In genomic region chr20:33653218-33653899, GRCh38 we compare ENCODE assay signal across 8 cellular contexts. TPM values are rescaled to one million over a fixed set of nuclear protein-coding genes. Genes with fewer than 3 reads are reported as not detected.
DNase-seq lines count a peak whose midpoint lies in the region; ATAC-seq and TF ChIP-seq lines count a peak whose summit lies in the region.

No MANE protein-coding gene starts in this region.

- H3K4ac ChIP-seq in IMR-90 (ENCODE audit: low read depth, low read length) = no peak overlapping the region

- no peaks in the 10 kb centered on the region for H3K36me3 Mint-ChIP-seq in activated naive CD8-positive, alpha-beta T cell treated with anti-CD3 and anti-CD28 coated beads, Interleukin-2, amount 50 U/mL, for 24 hours (ENCODE audit: low read depth)
- H3K36me3 Mint-ChIP-seq in progenitor cell of endocrine pancreas (ENCODE audit: insufficient read depth) = no peaks in the 10 kb centered on the region

- no peak overlapping the region for H3K23ac ChIP-seq in IMR-90 (ENCODE audit: low read depth, low read length)

- no peaks in the 10 kb centered on the region for H3K27me3 Mint-ChIP-seq in activated naive CD8-positive, alpha-beta T cell treated with anti-CD3 and anti-CD28 coated beads, Interleukin-2, amount 50 U/mL, for 24 hours
- no peaks in the 10 kb centered on the region for H3K27me3 Mint-ChIP-seq in progenitor cell of endocrine pancreas

- no peak overlapping the region for H3K4me2 ChIP-seq in IMR-90 (ENCODE audit: low read depth, low read length)
- peak overlapping the region; percentile 68 for H3K4me2 ChIP-seq in OCI-LY3 (ENCODE audit: low read length)

- intact Hi-C loops in IMR-90 (cut with micrococcal nuclease) (loop anchor here (1.0 kb wide), 1 partner anchor 196 kb away; no protein-coding TSS in a partner anchor), heart right ventricle (cut with DNase I) (loop anchor here in 8 of 10 donors (1.0 to 10.0 kb wide), 6 partner anchors 191 to 259 kb away; no protein-coding TSS in a partner anchor)

- H3K4me3 ChIP-seq in IMR-90 (ENCODE audit: insufficient read depth, low read depth, low read length) = no peak overlapping the region
- H3K4me3 ChIP-seq in OCI-LY3 (ENCODE audit: low read length) = peak overlapping the region; percentile 50
- H3K4me3 ChIP-seq in heart right ventricle = peak overlapping the region in 5 of 10 donors; percentile 1 to 38 (median 21)

- H3K9ac ChIP-seq in IMR-90 (ENCODE audit: low read depth, low read length) (0 out of 2 replicates have a peak overlapping the region, but pooled peaks have one; percentile 27), OCI-LY3 (ENCODE audit: low read length) (peak overlapping the region; percentile 41; the same call in 1 of the 2 replicates)

- POLR2A ChIA-PET in IMR-90 (lab: Charles Lee; ENCODE audit: unreplicated experiment) = no interaction called here

- DNase-seq in DMS79 treated with DMSO at 0.1 percent for 48 hours (lab: John Stamatoyannopoulos, UW) (peak; percentile 50), IMR-90 (peak; percentile 66), heart right ventricle (peak in 1 of 2 donors; percentile 60), progenitor cell of endocrine pancreas (ENCODE audit: low spot score, unreplicated experiment) (peak; percentile 70), NCI-H1048 (lab: John Stamatoyannopoulos, UW) (no peak)
- peak; percentile 55 for DNase-seq in activated naive CD8-positive, alpha-beta T cell treated with anti-CD3 and anti-CD28 coated beads, Interleukin-2, amount 50 U/mL, for 24 hours
- DNase-seq in activated CD4-positive, CD25-positive, alpha-beta regulatory T cell (lab: John Stamatoyannopoulos, UW) = no peak

- H3K27ac Mint-ChIP-seq in activated naive CD8-positive, alpha-beta T cell treated with anti-CD3 and anti-CD28 coated beads, Interleukin-2, amount 50 U/mL, for 24 hours = no peak overlapping the region
- peak overlapping the region; percentile 93 for H3K27ac Mint-ChIP-seq in progenitor cell of endocrine pancreas

- H3K4me1 ChIP-seq in IMR-90 (ENCODE audit: control insufficient read depth, insufficient read depth, low read length) = peaks cover 3% of the 10 kb centered on the region; the same call in 1 of the 2 replicates
- H3K4me1 ChIP-seq in OCI-LY3 (ENCODE audit: low read length) = peaks cover 31% of the 10 kb centered on the region
- H3K4me1 ChIP-seq in heart right ventricle = peaks cover 4 to 32% (median 23%) of the 10 kb centered on the region in 9 donors

- no peak overlapping the region for H2BK20ac ChIP-seq in IMR-90 (ENCODE audit: low read depth, low read length)

- H4K20me1 ChIP-seq in IMR-90 (ENCODE audit: insufficient read depth, low read length) = peaks cover 5% of the 10 kb centered on the region; the same call in 1 of the 2 replicates
- H4K20me1 ChIP-seq in OCI-LY3 (ENCODE audit: insufficient read depth, low read length) = no peaks in the 10 kb centered on the region

- no peak overlapping the region for H2BK120ac ChIP-seq in IMR-90 (ENCODE audit: low read depth, low read length)

- no peaks in the 10 kb centered on the region for H3K9me3 Mint-ChIP-seq in activated naive CD8-positive, alpha-beta T cell treated with anti-CD3 and anti-CD28 coated beads, Interleukin-2, amount 50 U/mL, for 24 hours
- H3K9me3 Mint-ChIP-seq in progenitor cell of endocrine pancreas (ENCODE audit: low read depth) = no peaks in the 10 kb centered on the region

- BruUV-seq in IMR-90 (replicated peaks; lab: Mats Ljungman, UMichigan) = no TSS peak

- no peak overlapping the region for H3K18ac ChIP-seq in IMR-90 (ENCODE audit: low read depth, low read length)

- CTCF ChIA-PET in IMR-90 (lab: Yijun Ruan, JAX) = interaction anchor here (0.5 to 1.2 kb wide), 5 partner anchors 10 to 201 kb away, joined by 3 to 6 read pairs (median 3); partner anchors contain the start of gene C20orf144

- H3K27ac ChIP-seq in IMR-90 (ENCODE audit: insufficient read depth, low read length) = no peak overlapping the region
- peak overlapping the region; percentile 34 for H3K27ac ChIP-seq in OCI-LY3 (ENCODE audit: low read length)
- H3K27ac ChIP-seq in heart right ventricle = peak overlapping the region in 1 of 10 donors; percentile 6

- H3K36me3 ChIP-seq in IMR-90 (ENCODE audit: control insufficient read depth, insufficient read depth, low read length) (peaks cover 12% of the 10 kb centered on the region; the same call in 1 of the 2 replicates), OCI-LY3 (replicated peaks; ENCODE audit: low read depth, low read length) (no peaks in the 10 kb centered on the region), heart right ventricle (peaks cover 0 to 20% (median 3%) of the 10 kb centered on the region in 9 donors)

- no peak overlapping the region for H2BK15ac ChIP-seq in IMR-90 (ENCODE audit: low read depth, low read length)

- dilution Hi-C loops in IMR-90 (cut with HindIII; ENCODE audit: low sequenced_read_pairs, unreplicated experiment) = no loop called here

- H3K9me3 ChIP-seq in IMR-90 (ENCODE audit: control insufficient read depth, insufficient read depth, low read length) = no peaks in the 10 kb centered on the region
- H3K9me3 ChIP-seq in OCI-LY3 (ENCODE audit: insufficient read depth, low read length) = no peaks in the 10 kb centered on the region
- H3K9me3 ChIP-seq in heart right ventricle = no peaks in the 10 kb centered on the region

- no peaks in the 10 kb centered on the region for H3K79me1 ChIP-seq in IMR-90 (ENCODE audit: low read depth in 1 of 2, low read length in 2 of 2)

- peak; percentile 87 for TF ChIP-seq RAD21 in IMR-90 (IDR thresholded peaks at IDR 0.05; ENCODE audit: low read length)

- TF ChIP-seq CTCF in IMR-90 (conservative IDR thresholded peaks at IDR 0.05; ENCODE audit: low read depth, low read length) = peak; percentile 83
- TF ChIP-seq CTCF in OCI-LY3 (IDR thresholded peaks at IDR 0.05; ENCODE audit: low read depth, low read length) = peak; percentile 97
- TF ChIP-seq CTCF in heart right ventricle (IDR thresholded peaks at IDR 0.05) = peak; percentile 51 to 80 (median 74)
- TF ChIP-seq CTCF in progenitor cell of endocrine pancreas (IDR thresholded peaks at IDR 0.05; ENCODE audit: unreplicated experiment) = peak; percentile 98

- H2AFZ ChIP-seq in IMR-90 (replicated peaks; ENCODE audit: low read length, poor library complexity) (peak overlapping the region; percentile 82), OCI-LY3 (ENCODE audit: low read depth, low read length) (no peak overlapping the region)

- TF ChIP-seq POLR2A in IMR-90 (IDR thresholded peaks at IDR 0.05; ENCODE audit: low read depth, low read length) = no peak

- H3K4me3 Mint-ChIP-seq in activated naive CD8-positive, alpha-beta T cell treated with anti-CD3 and anti-CD28 coated beads, Interleukin-2, amount 50 U/mL, for 24 hours = no peak overlapping the region
- H3K4me3 Mint-ChIP-seq in progenitor cell of endocrine pancreas (ENCODE audit: low read depth) = peak overlapping the region; percentile 12

- no peak overlapping the region for H3K14ac ChIP-seq in IMR-90 (replicated peaks; ENCODE audit: low read depth, low read length)

- peaks cover 27% of the 10 kb centered on the region for H3K4me1 Mint-ChIP-seq in activated naive CD8-positive, alpha-beta T cell treated with anti-CD3 and anti-CD28 coated beads, Interleukin-2, amount 50 U/mL, for 24 hours
- H3K4me1 Mint-ChIP-seq in progenitor cell of endocrine pancreas (ENCODE audit: low read depth) = peaks cover 59% of the 10 kb centered on the region

- H3K27me3 ChIP-seq in IMR-90 (ENCODE audit: control insufficient read depth, insufficient read depth, low read length) = no peaks in the 10 kb centered on the region
- no peaks in the 10 kb centered on the region for H3K27me3 ChIP-seq in OCI-LY3 (ENCODE audit: low read depth, low read length)
- H3K27me3 ChIP-seq in heart right ventricle = no peaks in the 10 kb centered on the region

- peak overlapping the region; percentile 20; the same call in 1 of the 2 replicates for H2AK5ac ChIP-seq in IMR-90 (ENCODE audit: low read depth, low read length)

- H4K8ac ChIP-seq in IMR-90 (ENCODE audit: low read depth in 2 of 2, low read length in 2 of 2) = peak overlapping the region in 1 of 2 experiments; percentile 1; a peak in 1 of 4 replicates

- no peak overlapping the region; the same call in 1 of the 2 replicates for H4K91ac ChIP-seq in IMR-90 (ENCODE audit: insufficient read depth, low read depth, low read length)

- ATAC-seq in IMR-90 (ENCODE audit: low read depth) (peak; percentile 82), heart right ventricle (peak; percentile 48 to 75 (median 63))
- ATAC-seq in activated naive CD8-positive, alpha-beta T cell treated with anti-CD3 and anti-CD28 coated beads, Interleukin-2, amount 50 U/mL, for 24 hours = peak; percentile 52

- in situ Hi-C loops in IMR-90 (cut with MboI; ENCODE audit: low sequenced_read_pairs) = loop anchor here (5.0 kb wide), 1 partner anchor 201 kb away; no protein-coding TSS in a partner anchor

- no peak overlapping the region for H4K5ac ChIP-seq in IMR-90 (ENCODE audit: low read depth, low read length)

- no peak overlapping the region for H3K56ac ChIP-seq in IMR-90 (ENCODE audit: extremely low read depth, insufficient read depth, low read length)

- H2BK5ac ChIP-seq in IMR-90 (ENCODE audit: low read depth, low read length, poor library complexity, severe bottlenecking) = no peak overlapping the region

- peaks cover 8% of the 10 kb centered on the region; the same call in 1 of the 2 replicates for H3K9me1 ChIP-seq in IMR-90 (ENCODE audit: insufficient read depth, low read length)

- H3K79me2 ChIP-seq in OCI-LY3 (ENCODE audit: low read length) = no peaks in the 10 kb centered on the region

- 15% methylated on average over 5 of the region's 16 CpGs; no CpG with 5 or more reads in 1 of the 2 experiments for WGBS in IMR-90 (ENCODE audit: extremely low coverage in 2 of 2, insufficient read length in 1 of 2), 2 experiments
- WGBS in heart right ventricle, 2 donors = 42 to 48% methylated on average over 16 of the region's 16 CpGs

- peak overlapping the region; percentile 60 for H2AK9ac ChIP-seq in IMR-90 (replicated peaks; ENCODE audit: low read depth, low read length, poor library complexity)

RNA-seq across cellular contexts. Expression of gene C20orf144, which starts 8.8 kb away (rescaled TPM):
- total RNA-seq in IMR-90 (2012; rRNA removed) (under 0.01 TPM in 2 replicates), heart right ventricle (not detected), progenitor cell of endocrine pancreas (0.27 TPM in 1 of 2 replicates, not detected in the other)
- polyA plus RNA-seq in IMR-90 (2012; rRNA removed) (0.16 and 0.19 TPM in 2 replicates), heart right ventricle (under 1 TPM in 1 of 2 donors, not detected in 1; 0.03 TPM)
- 0.17 and 0.19 TPM in 2 replicates for polyA plus RNA-seq in IMR-90 (2012; cell fraction: cytosol; rRNA removed)
- 0.08 and 0.11 TPM in 2 replicates for polyA plus RNA-seq in IMR-90 (2012; cell fraction: nucleus; rRNA removed; ENCODE audit: low replicate concordance)

RNA-seq across cellular contexts. Expression of gene ACTL10, which starts 13.4 kb away (rescaled TPM):
- total RNA-seq in IMR-90 (2012; rRNA removed) (0.18 and 0.28 TPM in 2 replicates), heart right ventricle (under 1 TPM in 6 of 10 donors, not detected in 4; 0.11 to 0.39 (median 0.25) TPM), progenitor cell of endocrine pancreas (0.36 and 0.38 TPM in 2 replicates)
- polyA plus RNA-seq in IMR-90 (2012; rRNA removed) (0.43 and 0.49 TPM in 2 replicates), heart right ventricle (1 to 10 TPM in 1 of 2 donors, under 1 TPM in 1; 0.59 to 1.2 TPM)
- polyA plus RNA-seq in IMR-90 (2012; cell fraction: cytosol; rRNA removed) = 0.40 and 1.1 TPM in 2 replicates
- 0.15 and 0.73 TPM in 2 replicates for polyA plus RNA-seq in IMR-90 (2012; cell fraction: nucleus; rRNA removed; ENCODE audit: low replicate concordance)

RNA-seq across cellular contexts. Expression of gene NECAB3, which starts 20.9 kb away (rescaled TPM):
- 8.6 and 10.0 TPM in 2 replicates for total RNA-seq in IMR-90 (2012; rRNA removed)
- 28.4 and 28.5 TPM in 2 replicates for polyA plus RNA-seq in IMR-90 (2012; rRNA removed)
- polyA plus RNA-seq in IMR-90 (2012; cell fraction: cytosol; rRNA removed) = 15.3 and 20.8 TPM in 2 replicates
- 115 and 191 TPM in 2 replicates for polyA plus RNA-seq in IMR-90 (2012; cell fraction: nucleus; rRNA removed; ENCODE audit: low replicate concordance)
- total RNA-seq in heart right ventricle = 10 to 100 TPM; 53.7 to 92.8 (median 77.2) TPM
- polyA plus RNA-seq in heart right ventricle = 10 to 100 TPM; 36.6 to 90.6 TPM
- 68.3 and 74.6 TPM in 2 replicates for total RNA-seq in progenitor cell of endocrine pancreas

RNA-seq across cellular contexts. Expression of gene E2F1, which starts 32.8 kb away (rescaled TPM):
- 10.6 and 10.9 TPM in 2 replicates for total RNA-seq in IMR-90 (2012; rRNA removed)
- polyA plus RNA-seq in IMR-90 (2012; rRNA removed) = 14.0 and 14.6 TPM in 2 replicates
- polyA plus RNA-seq in IMR-90 (2012; cell fraction: cytosol; rRNA removed) = 9.9 and 10.2 TPM in 2 replicates
- polyA plus RNA-seq in IMR-90 (2012; cell fraction: nucleus; rRNA removed; ENCODE audit: low replicate concordance) = 13.7 and 30.1 TPM in 2 replicates
- 1 to 10 TPM in 8 of 10 donors, under 1 TPM in 2; 0.44 to 3.4 (median 1.5) TPM for total RNA-seq in heart right ventricle
- under 1 TPM; 0.73 to 0.91 TPM for polyA plus RNA-seq in heart right ventricle
- total RNA-seq in progenitor cell of endocrine pancreas = 26.2 and 26.5 TPM in 2 replicates

Comparison
In these comparisons a context has a peak if more than half of its experiments do, and no peak if none do; other contexts are left out.
1. DNase-seq: peak in DMS79 treated with DMSO at 0.1 percent for 48 hours (single experiment), IMR-90 (single experiment), activated naive CD8-positive, alpha-beta T cell treated with anti-CD3 and anti-CD28 coated beads, Interleukin-2, amount 50 U/mL, for 24 hours (single experiment) and progenitor cell of endocrine pancreas (single experiment); none in activated CD4-positive, CD25-positive, alpha-beta regulatory T cell (0 of 4) and NCI-H1048 (single experiment).
2. Peak in every context shown above with its lines, with median percentiles within 50 percentile points of each other: ATAC-seq and CTCF ChIP-seq.